ENCODE assay signal across 14 cellular contexts in genomic region chr6:133809406-133809805, GRCh38.
DNase-seq lines count a peak whose midpoint lies in the region; ATAC-seq and TF ChIP-seq lines count a peak whose summit lies in the region.
"Had no signal": no experiment of that assay in that cellular context is flagged by ENCODE, and none has a peak within 500 bp of the region (broad histone marks: within the 10 kb centered on the region; RNA-seq: fewer than 3 reads in every experiment).

No MANE protein-coding gene starts in this region.

- TF ChIP-seq CTCF in choroid plexus epithelial cell (conservative IDR thresholded peaks at IDR 0.05; ENCODE audit: low read depth, low read length), result no peak
- no peak for TF ChIP-seq CTCF in mucosa of descending colon (IDR thresholded peaks at IDR 0.05)

- DNase-seq in EH (ENCODE audit: low read depth), result peak; percentile 18
- DNase-seq in LHCN-M2 (ENCODE audit: low read depth), result peak; percentile 14
- peak; percentile 28 for DNase-seq in choroid plexus epithelial cell (ENCODE audit: low read depth)
- peak; percentile 22 for DNase-seq in glomerular visceral epithelial cell (ENCODE audit: extremely low spot score)
- DNase-seq in germinal center (ENCODE audit: low spot score), result no peak
- no peak for DNase-seq in HPDE6-E6E7 (ENCODE audit: extremely low spot score)
- no peak for DNase-seq in NK-92 (lab: John Stamatoyannopoulos, UW; ENCODE audit: unreplicated experiment)
- DNase-seq in mucosa of descending colon, result no peak
- DNase-seq: KBM-7, MG63, NCI-H1092, NCI-H2081 treated with DMSO at 0.1 percent for 48 hours, NCI-H524 had no signal

- no peaks in the 10 kb centered on the region for H3K9me3 ChIP-seq in mucosa of descending colon

- no peak for ATAC-seq in mucosa of descending colon
- ATAC-seq: GM23338 had no signal

- no peaks in the 10 kb centered on the region for H3K4me1 ChIP-seq in mucosa of descending colon (ENCODE audit: low read depth)

- H3K4me3 ChIP-seq in choroid plexus epithelial cell (ENCODE audit: low read depth, low read length) (no peak overlapping the region), mucosa of descending colon (no peak overlapping the region)
- H3K4me3 ChIP-seq: GM23338, MG63 had no signal

- H3K36me3 ChIP-seq in mucosa of descending colon (ENCODE audit: low read depth), result no peaks in the 10 kb centered on the region
- H3K36me3 ChIP-seq: MG63 had no signal

- intact Hi-C loops in mucosa of descending colon (cut with DNase I, micrococcal nuclease), result no loop called here

Comparison
In these comparisons a context has a peak if more than half of its experiments do, and no peak if none do; other contexts are left out.
1. DNase-seq: peak in EH (single experiment), LHCN-M2 (single experiment), choroid plexus epithelial cell (single experiment) and glomerular visceral epithelial cell (single experiment); none in germinal center (single experiment), HPDE6-E6E7 (single experiment), NK-92 (single experiment) and mucosa of descending colon (0 of 3).